1 cellular context compared by ENCODE assay signal in genomic region chr14:30610719-30611388, GRCh38.
TF ChIP-seq lines count a peak whose summit lies in the region.

No MANE protein-coding gene starts in this region.

TF ChIP-seq in HepG2, 621 proteins besides CTCF, POLR2A, EP300 and RAD21 (continued from another document):
- no peak for TF ChIP-seq ZNF276 (CRISPR knock-in tag; IDR thresholded peaks at IDR 0.05; ENCODE audit: low read depth)
- no peak for TF ChIP-seq ZSCAN9 (CRISPR knock-in tag; IDR thresholded peaks at IDR 0.05; ENCODE audit: borderline replicate concordance)
- no peak for TF ChIP-seq FOXJ3 (CRISPR knock-in tag; IDR thresholded peaks at IDR 0.05; ENCODE audit: borderline replicate concordance)
- no peak for TF ChIP-seq NFYB (CRISPR knock-in tag; IDR thresholded peaks at IDR 0.05)
- no peak for TF ChIP-seq BRCA1 (CRISPR knock-in tag; IDR thresholded peaks at IDR 0.05)
- TF ChIP-seq THAP8 (CRISPR knock-in tag; IDR thresholded peaks at IDR 0.05; ENCODE audit: borderline replicate concordance) = no peak
TF ChIP-seq in HepG2: peak in this region for 22.
